Comparison of ENCODE assay signal across 8 cellular contexts in genomic region chr6:80106418-80107235, GRCh38. TPM values are rescaled to one million over a fixed set of nuclear protein-coding genes. Genes with fewer than 3 reads are reported as not detected.
A peak's percentile ranks its signal among the peaks of the same experiment; 100 is the strongest.
DNase-seq lines count a peak whose midpoint lies in the region; FAIRE-seq and TF ChIP-seq lines count a peak whose summit lies in the region.

Gene BCKDHB, plus strand, starts transcription at chr6:80106671. Its CDS starts 23 bp downstream, at chr6:80106694.

- peak within 1 kb of the TSS; percentile 94 for H2AFZ ChIP-seq in neuronal stem cell (ENCODE audit: low read length)

- peaks cover 2% of the 10 kb centered on the region in 2 donors for H3K4me1 ChIP-seq in neuronal stem cell (ENCODE audit: control insufficient read depth in 2 of 2, insufficient read depth in 1 of 2, low read depth in 1 of 2, low read length in 2 of 2)

- no peaks in the 10 kb centered on the region for H3K36me3 ChIP-seq in neuronal stem cell (replicated peaks in 1 of 2; ENCODE audit: control insufficient read depth in 2 of 2, insufficient read depth in 2 of 2, low read length in 2 of 2)

- peaks cover 3% of the 10 kb centered on the region for H3K36me3 Mint-ChIP-seq in activated naive CD4-positive, alpha-beta T cell treated with anti-CD3 and anti-CD28 coated beads for 36 hours (ENCODE audit: low read depth)

- no peaks in the 10 kb centered on the region for H3K27me3 Mint-ChIP-seq in activated naive CD4-positive, alpha-beta T cell treated with anti-CD3 and anti-CD28 coated beads for 36 hours (ENCODE audit: low read depth)

- H3K23ac ChIP-seq in neuronal stem cell (ENCODE audit: low read depth, low read length, poor library complexity), result peak within 1 kb of the TSS; percentile 98

- no peak within 1 kb of the TSS for H4K91ac ChIP-seq in neuronal stem cell (ENCODE audit: low read depth, low read length, poor library complexity)

- H3K79me1 ChIP-seq in neuronal stem cell (ENCODE audit: low read depth, low read length), result peaks cover 5% of the 10 kb centered on the region

- H3K4me3 ChIP-seq in HFF-Myc (replicated peaks; ENCODE audit: low read depth, low read length) (peak within 1 kb of the TSS; percentile 69), neuronal stem cell (ENCODE audit: low read length in 2 of 2) (peak within 1 kb of the TSS; percentile 58 to 100)

- TF ChIP-seq CTCF in HFF-Myc (IDR thresholded peaks at IDR 0.05; ENCODE audit: low read depth, low read length, missing control alignments), result no peak
- TF ChIP-seq CTCF in subcutaneous adipose tissue (IDR thresholded peaks at IDR 0.05; ENCODE audit: low read depth), result no peak

- H3K18ac ChIP-seq in neuronal stem cell (ENCODE audit: low read length), result peak within 1 kb of the TSS; percentile 95

- peak within 1 kb of the TSS; percentile 66 for H2BK5ac ChIP-seq in neuronal stem cell (ENCODE audit: low read length)

- H3K4me1 Mint-ChIP-seq in activated naive CD4-positive, alpha-beta T cell treated with anti-CD3 and anti-CD28 coated beads for 36 hours (ENCODE audit: low read depth), result peaks cover 10% of the 10 kb centered on the region

- CTCF ChIA-PET in activated naive CD4-positive, alpha-beta T cell treated with anti-CD3 and anti-CD28 coated beads for 36 hours (lab: Charles Lee), result interaction anchor here (0.6 to 1.1 kb wide), 4 partner anchors 12 to 158 kb away, joined by 3 to 6 read pairs (median 4); no protein-coding TSS in a partner anchor

- H2BK15ac ChIP-seq in neuronal stem cell (ENCODE audit: low read length), result peak within 1 kb of the TSS; percentile 58

- peak within 1 kb of the TSS; percentile 70 for H2AK5ac ChIP-seq in neuronal stem cell (ENCODE audit: low read depth, low read length)

- H2BK120ac ChIP-seq in neuronal stem cell (ENCODE audit: low read depth, low read length), result no peak within 1 kb of the TSS

- H3K4ac ChIP-seq in neuronal stem cell (ENCODE audit: low read length), result peak within 1 kb of the TSS; percentile 23

- peaks cover 0 to 15% (median 0%) of the 10 kb centered on the region in 3 experiments for H3K27me3 ChIP-seq in neuronal stem cell (ENCODE audit: control insufficient read depth in 3 of 3, insufficient read depth in 3 of 3, low read depth in 1 of 3, low read length in 3 of 3)

- intact Hi-C loops in activated naive CD4-positive, alpha-beta T cell treated with anti-CD3 and anti-CD28 coated beads for 36 hours (cut with micrococcal nuclease), result loop anchor here (1.0 to 2.0 kb wide), 6 partner anchors 59 to 1646 kb away; partner anchors contain the start of genes ELOVL4, LCA5, PHIP and TENT5A

- peak within 1 kb of the TSS; percentile 90 for H3K4me3 Mint-ChIP-seq in activated naive CD4-positive, alpha-beta T cell treated with anti-CD3 and anti-CD28 coated beads for 36 hours

- H3K9ac ChIP-seq in neuronal stem cell (ENCODE audit: low read depth, low read length, poor library complexity), result peak within 1 kb of the TSS; percentile 90

- FAIRE-seq in frontal cortex (lab: Jason Lieb, UNC), result peak; percentile 98

- peak within 1 kb of the TSS; percentile 84 for H3K27ac Mint-ChIP-seq in activated naive CD4-positive, alpha-beta T cell treated with anti-CD3 and anti-CD28 coated beads for 36 hours

- H3K27ac ChIP-seq in neuronal stem cell (replicated peaks; ENCODE audit: low read length), result peak within 1 kb of the TSS; percentile 73

- H3K4me2 ChIP-seq in neuronal stem cell (ENCODE audit: insufficient read depth, low read length, poor library complexity, severe bottlenecking), result peak within 1 kb of the TSS; percentile 77

- H3K14ac ChIP-seq in neuronal stem cell (ENCODE audit: low read length), result no peak within 1 kb of the TSS

- no peaks in the 10 kb centered on the region for H3K9me3 ChIP-seq in neuronal stem cell (replicated peaks in 1 of 2; ENCODE audit: control insufficient read depth in 2 of 2, insufficient read depth in 1 of 2, low read depth in 1 of 2, low read length in 2 of 2)

- H3K9me3 Mint-ChIP-seq in activated naive CD4-positive, alpha-beta T cell treated with anti-CD3 and anti-CD28 coated beads for 36 hours, result no peaks in the 10 kb centered on the region

- H2BK12ac ChIP-seq in neuronal stem cell (ENCODE audit: low read length), result peak within 1 kb of the TSS; percentile 41

- WGBS in neuronal stem cell (ENCODE audit: extremely low coverage in 2 of 2, insufficient read length in 2 of 2, insufficient replicate concordance in 1 of 2), 2 donors, result no CpG with 5 or more reads among the region's 56 CpGs

- DNase-seq in GM03348 (ENCODE audit: low spot score), result peak; percentile 99
- peak; percentile 96 for DNase-seq in HFF-Myc (ENCODE audit: extremely low read depth, low read depth)
- peak; percentile 99 for DNase-seq in NAMALWA (ENCODE audit: low spot score)
- peak; percentile 99 for DNase-seq in SK-N-DZ (ENCODE audit: low spot score)
- peak; percentile 99 for DNase-seq in activated naive CD4-positive, alpha-beta T cell treated with anti-CD3 and anti-CD28 coated beads for 36 hours
- peak; percentile 92 to 95 for DNase-seq in frontal cortex (ENCODE audit: low spot score in 2 of 2)
- peak; percentile 97 for DNase-seq in neuronal stem cell (ENCODE audit: low spot score)

- H4K8ac ChIP-seq in neuronal stem cell (ENCODE audit: low read depth, low read length), result no peak within 1 kb of the TSS

RNA-seq across cellular contexts. Expression of gene BCKDHB, which starts in this region (rescaled TPM):
- polyA plus RNA-seq in SK-N-DZ (2014; cell fraction: cytosol; rRNA removed), result 22.2 and 26.3 TPM in 2 replicates
- polyA plus RNA-seq in SK-N-DZ (2014; cell fraction: nucleus; rRNA removed), result 10.7 and 15.9 TPM in 2 replicates
- 10 to 100 TPM; 15.5 to 18.5 TPM for total RNA-seq in activated naive CD4-positive, alpha-beta T cell treated with anti-CD3 and anti-CD28 coated beads for 36 hours
- total RNA-seq in frontal cortex (14.7 TPM), subcutaneous adipose tissue (10 to 100 TPM; 15.5 to 41.3 (median 24.2) TPM)
- polyA plus RNA-seq in neuronal stem cell (2013, experiment 1 of 2), result 16.4 TPM
- polyA plus RNA-seq in neuronal stem cell (2013, experiment 2 of 2), result 16.4 TPM

Comparison
In these comparisons a context has a peak if more than half of its experiments do, and no peak if none do; other contexts are left out.
1. Peak in every context shown above with its lines: DNase-seq, H3K4me3 ChIP-seq and H3K27ac ChIP-seq.